9 cellular contexts compared by ENCODE assay signal in genomic region chr7:36119005-36119711, GRCh38. TPM values are rescaled to one million over a fixed set of nuclear protein-coding genes. Genes with fewer than 3 reads are reported as not detected.
A peak's percentile ranks its signal among the peaks of the same experiment; 100 is the strongest.
DNase-seq lines count a peak whose midpoint lies in the region; ATAC-seq and TF ChIP-seq lines count a peak whose summit lies in the region.
"Had no signal": no experiment of that assay in that cellular context is flagged by ENCODE, and none has a peak within 500 bp of the region (broad histone marks: within the 10 kb centered on the region; RNA-seq: fewer than 3 reads in every experiment).

No MANE protein-coding gene starts in this region.

- no peaks in the 10 kb centered on the region for H3K36me3 ChIP-seq in PC-3 (ENCODE audit: low read depth, low read length)
- H3K36me3 ChIP-seq in SJCRH30: no peaks in the 10 kb centered on the region

- no peak for TF ChIP-seq CTCF in PC-3 (conservative IDR thresholded peaks at IDR 0.05; ENCODE audit: low read depth, low read length)

- ATAC-seq in PC-3: no peak
- no peak for ATAC-seq in naive thymus-derived CD8-positive, alpha-beta T cell
- ATAC-seq: GM12878 had no signal

- CTCF ChIA-PET in PC-3 (lab: Charles Lee): interaction anchor here (0.6 kb wide), 2 partner anchors 81 to 234 kb away, joined by 4 to 6 read pairs; no protein-coding TSS in a partner anchor

- H2AFZ ChIP-seq in PC-3 (ENCODE audit: low read length): no peak overlapping the region

- H3K9ac ChIP-seq in PC-3 (ENCODE audit: low read length): no peak overlapping the region

- H3K4me1 Mint-ChIP-seq in naive thymus-derived CD8-positive, alpha-beta T cell: peaks cover 6 to 21% (median 10%) of the 10 kb centered on the region in 4 donors

- BruUV-seq in PC-3 (replicated peaks; lab: Mats Ljungman, UMichigan): no TSS peak

- no peaks in the 10 kb centered on the region for H3K79me2 ChIP-seq in PC-3 (ENCODE audit: low read length)

- peak; percentile 96 for DNase-seq in GM04504 (ENCODE audit: low read depth)
- DNase-seq in PC-3: peak; percentile 91
- DNase-seq in fibroblast of gingiva (ENCODE audit: low read depth): peak; percentile 97
- DNase-seq in renal cortical epithelial cell (ENCODE audit: low read depth): peak; percentile 84
- no peak for DNase-seq in stimulated activated naive CD4-positive, alpha-beta T cell treated with Interleukin-2 at 50 U/mL for 16 hours (lab: John Stamatoyannopoulos, UW)
- DNase-seq in naive thymus-derived CD8-positive, alpha-beta T cell: no peak
- DNase-seq in NCI-H1436 treated with DMSO at 0.1 percent for 48 hours (lab: John Stamatoyannopoulos, UW): no peak
- DNase-seq in SJCRH30: no peak

- no peaks in the 10 kb centered on the region for H3K27me3 ChIP-seq in PC-3 (ENCODE audit: low read length)
- peaks cover 8% of the 10 kb centered on the region; the same call in 1 of the 2 replicates for H3K27me3 ChIP-seq in SJCRH30

- H3K4me1 ChIP-seq in PC-3 (ENCODE audit: insufficient read depth, low read length) (peaks cover 51% of the 10 kb centered on the region), SJCRH30 (no peaks in the 10 kb centered on the region)

- peaks cover 2 to 15% (median 9%) of the 10 kb centered on the region in 3 donors for H3K36me3 Mint-ChIP-seq in naive thymus-derived CD8-positive, alpha-beta T cell

- H3K27ac ChIP-seq in PC-3 (ENCODE audit: low read length): peak overlapping the region; percentile 26; the same call in 1 of the 2 replicates
- H3K27ac ChIP-seq in SJCRH30: no peak overlapping the region

- POLR2A ChIA-PET in PC-3 (lab: Charles Lee; ENCODE audit: unreplicated experiment): no interaction called here
- POLR2A ChIA-PET in naive thymus-derived CD8-positive, alpha-beta T cell (lab: Charles Lee): no interaction called here

- H3K27me3 Mint-ChIP-seq in naive thymus-derived CD8-positive, alpha-beta T cell: peaks cover 0 to 12% (median 2%) of the 10 kb centered on the region in 5 donors

- H3K27ac Mint-ChIP-seq in naive thymus-derived CD8-positive, alpha-beta T cell: no peak overlapping the region

- H3F3A ChIP-seq in PC-3 (ENCODE audit: low read length, unreplicated experiment): peaks cover 21% of the 10 kb centered on the region

- H3K4me3 Mint-ChIP-seq in naive thymus-derived CD8-positive, alpha-beta T cell: no peak overlapping the region

- peaks cover 0 to 33% (median 19%) of the 10 kb centered on the region in 9 donors for H3K9me3 Mint-ChIP-seq in naive thymus-derived CD8-positive, alpha-beta T cell

- no peaks in the 10 kb centered on the region for H3K9me2 ChIP-seq in PC-3 (replicated peaks; ENCODE audit: low read length)

- no peak overlapping the region for H3K4me3 ChIP-seq in PC-3 (ENCODE audit: low read length)
- H3K4me3 ChIP-seq in SJCRH30: no peak overlapping the region
- H3K4me3 ChIP-seq: GM12878 had no signal

- intact Hi-C loops in PC-3 (cut with micrococcal nuclease): no loop called here

- H3K9me3 ChIP-seq in PC-3 (ENCODE audit: low read length) (no peaks in the 10 kb centered on the region), SJCRH30 (replicated peaks) (no peaks in the 10 kb centered on the region)

- no peaks in the 10 kb centered on the region for H4K20me1 ChIP-seq in PC-3 (ENCODE audit: low read length)

- H3K4me2 ChIP-seq in PC-3 (ENCODE audit: low read length): peak overlapping the region; percentile 16; the same call in 1 of the 2 replicates

RNA-seq across cellular contexts. Expression of gene EEPD1, which starts 33.9 kb away (rescaled TPM):
- total RNA-seq in PC-3 (2014; rRNA removed) (28.3 and 31.8 TPM in 2 replicates), renal cortical epithelial cell (3.6 and 3.7 TPM in 2 replicates)
- total RNA-seq in naive thymus-derived CD8-positive, alpha-beta T cell: 1 to 10 TPM in 1 of 2 experiments, under 1 TPM in 1; 0.86 to 1.2 TPM
- 1 to 10 TPM; 3.6 to 6.3 (median 5.1) TPM for polyA plus RNA-seq in naive thymus-derived CD8-positive, alpha-beta T cell
- 0.84 and 0.93 TPM in 2 replicates for total RNA-seq in SJCRH30 (2014; rRNA removed; shearing (Covaris generic))

Comparison
In these comparisons a context has a peak if more than half of its experiments do, and no peak if none do; other contexts are left out.
1. DNase-seq: peak in GM04504 (single experiment), PC-3 (single experiment), fibroblast of gingiva (single experiment) and renal cortical epithelial cell (single experiment); none in stimulated activated naive CD4-positive, alpha-beta T cell treated with Interleukin-2 at 50 U/mL for 16 hours (single experiment), naive thymus-derived CD8-positive, alpha-beta T cell (0 of 10), NCI-H1436 treated with DMSO at 0.1 percent for 48 hours (single experiment) and SJCRH30 (0 of 2).